In genomic region chr1:244289976-244290375, GRCh38 we compare ENCODE assay signal across 16 cellular contexts.
"Had no signal": no experiment of that assay in that cellular context is flagged by ENCODE, and none has a peak within 500 bp of the region (broad histone marks: within the 10 kb centered on the region; RNA-seq: fewer than 3 reads in every experiment).

No MANE protein-coding gene starts in this region.

- H3K27ac ChIP-seq: sigmoid colon, skin epidermis, stomach, thoracic aorta, transverse colon had no signal

- H3K36me3 ChIP-seq: sigmoid colon, stomach, thoracic aorta, transverse colon had no signal

- H3K4me1 ChIP-seq: sigmoid colon, stomach, transverse colon had no signal

- H3K27me3 ChIP-seq: sigmoid colon, stomach, transverse colon had no signal

- H3K9me3 ChIP-seq: sigmoid colon, thoracic aorta, transverse colon had no signal

- DNase-seq: effector memory CD4-positive, alpha-beta T cell; foreskin melanocyte; head of caudate nucleus; hippocampal formation; mammary epithelial cell; naive thymus-derived CD4-positive, alpha-beta T cell; nephron progenitor cell; sigmoid colon; stimulated activated CD4-positive, alpha-beta T cell treated with anti-CD3 and anti-CD28 coated beads, Interleukin-12 subunit alpha, Interleukin-12 subunit beta, amount 100 ng/mL, for 4 hours; stimulated activated naive CD4-positive, alpha-beta T cell; stomach; substantia nigra; transverse colon had no signal

- H3K4me3 ChIP-seq: sigmoid colon, skin epidermis, stomach, thoracic aorta, transverse colon had no signal

- ATAC-seq: left lobe of liver; naive thymus-derived CD4-positive, alpha-beta T cell had no signal
